ENCODE assay signal across 18 cellular contexts in genomic region chr4:99013884-99014523, GRCh38. TPM values are rescaled to one million over a fixed set of nuclear protein-coding genes. Genes with fewer than 3 reads are reported as not detected.
A peak's percentile ranks its signal among the peaks of the same experiment; 100 is the strongest.
DNase-seq lines count a peak whose midpoint lies in the region; ATAC-seq and TF ChIP-seq lines count a peak whose summit lies in the region.
"Had no signal": no experiment of that assay in that cellular context is flagged by ENCODE, and none has a peak within 500 bp of the region (broad histone marks: within the 10 kb centered on the region; RNA-seq: fewer than 3 reads in every experiment).

No MANE protein-coding gene starts in this region.

- peak overlapping the region; percentile 72 for H3K4me2 ChIP-seq in smooth muscle cell

- H3K9me3 ChIP-seq in HUES64 (ENCODE audit: insufficient read depth, low read depth, low read length) (peaks cover 19% of the 10 kb centered on the region), smooth muscle cell (replicated peaks; ENCODE audit: low read depth) (no peaks in the 10 kb centered on the region)
- H3K9me3 ChIP-seq: colonic mucosa had no signal

- H3K9ac ChIP-seq in HUES64 (ENCODE audit: low read depth, low read length) (peak overlapping the region; percentile 61; the same call in 1 of the 2 replicates), smooth muscle cell (ENCODE audit: low read depth) (no peak overlapping the region)

- no peak for DNase-seq in left cardiac atrium
- no peak for DNase-seq in smooth muscle cell (lab: John Stamatoyannopoulos, UW; ENCODE audit: unreplicated experiment)
- DNase-seq in activated CD4-positive, CD25-positive, alpha-beta regulatory T cell treated with anti-CD3 and anti-CD28 coated beads, Interleukin-2, amount 50 U/mL, for 72 hours, result no peak
- no peak for DNase-seq in COLO668 (lab: John Stamatoyannopoulos, UW; ENCODE audit: unreplicated experiment)
- no peak for DNase-seq in NCI-H146 (lab: John Stamatoyannopoulos, UW)
- DNase-seq: activated CD4-positive, alpha-beta T cell treated with anti-CD3 and anti-CD28 coated beads, Interleukin-2, amount 10 ng/mL, durations not matched to agents 7 days and 5 days; activated CD8-positive, alpha-beta memory T cell treated with anti-CD3 and anti-CD28 coated beads, Interleukin-2, amount 10 ng/mL, durations not matched to agents 7 days and 5 days; activated naive CD8-positive, alpha-beta T cell treated with anti-CD3 and anti-CD28 coated beads for 36 hours; colonic mucosa; DMS 273 treated with DMSO at 0.1 percent for 48 hours; NCI-H1694 treated with DMSO at 0.1 percent for 48 hours; NCI-H526; posterior cingulate gyrus had no signal

- TF ChIP-seq CTCF in smooth muscle cell (IDR thresholded peaks at IDR 0.05; ENCODE audit: borderline replicate concordance, insufficient read depth, poor library complexity, severe bottlenecking), result no peak

- peaks cover 25% of the 10 kb centered on the region for H3K4me1 Mint-ChIP-seq in activated T-helper 17 cell treated with anti-CD3 and anti-CD28 coated beads, Interleukin-2, amount 50 U/mL, for 72 hours
- H3K4me1 Mint-ChIP-seq: activated CD8-positive, alpha-beta memory T cell treated with anti-CD3 and anti-CD28 coated beads, Interleukin-2, amount 10 ng/mL, durations not matched to agents 7 days and 5 days had no signal

- peak overlapping the region; percentile 79 for H3K27ac ChIP-seq in HUES64 (ENCODE audit: low read depth, low read length)
- H3K27ac ChIP-seq in smooth muscle cell (ENCODE audit: low read depth), result peak overlapping the region; percentile 70
- H3K27ac ChIP-seq: colonic mucosa had no signal

- peak; percentile 35 for ATAC-seq in activated T-helper 17 cell treated with anti-CD3 and anti-CD28 coated beads, Interleukin-2, amount 50 U/mL, for 72 hours (replicated peaks)
- ATAC-seq in left cardiac atrium (peak; percentile 13 to 37), HG03039 (IDR thresholded peaks at IDR 0.05; ENCODE audit: unreplicated experiment) (no peak)
- ATAC-seq: activated CD8-positive, alpha-beta memory T cell treated with anti-CD3 and anti-CD28 coated beads, Interleukin-2, amount 10 ng/mL, durations not matched to agents 7 days and 5 days had no signal

- H3K4me1 ChIP-seq in HUES64 (ENCODE audit: insufficient read depth, low read length), result peaks cover 20% of the 10 kb centered on the region
- H3K4me1 ChIP-seq in smooth muscle cell (ENCODE audit: low read depth), result peaks cover 14% of the 10 kb centered on the region
- H3K4me1 ChIP-seq: colonic mucosa had no signal

- peaks cover 17% of the 10 kb centered on the region for H3F3A ChIP-seq in smooth muscle cell (ENCODE audit: low read depth)

- no peak overlapping the region for H3K4me3 Mint-ChIP-seq in activated T-helper 17 cell treated with anti-CD3 and anti-CD28 coated beads, Interleukin-2, amount 50 U/mL, for 72 hours
- H3K4me3 Mint-ChIP-seq: activated CD4-positive, alpha-beta T cell treated with anti-CD3 and anti-CD28 coated beads, Interleukin-2, amount 10 ng/mL, durations not matched to agents 7 days and 5 days; activated CD8-positive, alpha-beta memory T cell treated with anti-CD3 and anti-CD28 coated beads, Interleukin-2, amount 10 ng/mL, durations not matched to agents 7 days and 5 days; activated naive CD8-positive, alpha-beta T cell treated with anti-CD3 and anti-CD28 coated beads for 36 hours; activated T-helper 1 cell treated with anti-CD3 and anti-CD28 coated beads, Interleukin-12 subunit alpha, Interleukin-12 subunit beta, Interleukin-2, Interleukin-4 antibody, amounts not matched to agents 30 ng/mL and 10 ng/mL and 1 ng/mL, durations not matched to agents 14 hours and 24 hours and 36 hours; CD14-positive monocyte had no signal

- H2AFZ ChIP-seq in smooth muscle cell (ENCODE audit: low read depth), result no peak overlapping the region

- intact Hi-C loops in left cardiac atrium (cut with DNase I), result no loop called here

- peaks cover 98% of the 10 kb centered on the region for H3K79me2 ChIP-seq in smooth muscle cell (ENCODE audit: low read depth)

- peaks cover 34% of the 10 kb centered on the region for H3K36me3 Mint-ChIP-seq in activated T-helper 17 cell treated with anti-CD3 and anti-CD28 coated beads, Interleukin-2, amount 50 U/mL, for 72 hours (ENCODE audit: low read depth)

- H3K27me3 ChIP-seq in HUES64 (ENCODE audit: insufficient read depth, low read length) (no peaks in the 10 kb centered on the region), smooth muscle cell (ENCODE audit: low read depth) (no peaks in the 10 kb centered on the region)
- H3K27me3 ChIP-seq: colonic mucosa had no signal

- no peak overlapping the region for H3K27ac Mint-ChIP-seq in activated T-helper 17 cell treated with anti-CD3 and anti-CD28 coated beads, Interleukin-2, amount 50 U/mL, for 72 hours
- H3K27ac Mint-ChIP-seq: activated CD4-positive, alpha-beta T cell treated with anti-CD3 and anti-CD28 coated beads, Interleukin-2, amount 10 ng/mL, durations not matched to agents 7 days and 5 days; activated CD8-positive, alpha-beta memory T cell treated with anti-CD3 and anti-CD28 coated beads, Interleukin-2, amount 10 ng/mL, durations not matched to agents 7 days and 5 days; activated naive CD8-positive, alpha-beta T cell treated with anti-CD3 and anti-CD28 coated beads for 36 hours; activated T-helper 1 cell treated with anti-CD3 and anti-CD28 coated beads, Interleukin-12 subunit alpha, Interleukin-12 subunit beta, Interleukin-2, Interleukin-4 antibody, amounts not matched to agents 30 ng/mL and 10 ng/mL and 1 ng/mL, durations not matched to agents 14 hours and 24 hours and 36 hours had no signal

- H3K4me3 ChIP-seq in HUES64 (ENCODE audit: low read length) (no peak overlapping the region), smooth muscle cell (no peak overlapping the region)
- H3K4me3 ChIP-seq: colonic mucosa had no signal

- peaks cover 6% of the 10 kb centered on the region for H3K9me3 Mint-ChIP-seq in activated T-helper 17 cell treated with anti-CD3 and anti-CD28 coated beads, Interleukin-2, amount 50 U/mL, for 72 hours

- H3K27me3 Mint-ChIP-seq in activated T-helper 17 cell treated with anti-CD3 and anti-CD28 coated beads, Interleukin-2, amount 50 U/mL, for 72 hours, result no peaks in the 10 kb centered on the region
- H3K27me3 Mint-ChIP-seq: activated CD4-positive, alpha-beta T cell treated with anti-CD3 and anti-CD28 coated beads, Interleukin-2, amount 10 ng/mL, durations not matched to agents 7 days and 5 days; activated CD8-positive, alpha-beta memory T cell treated with anti-CD3 and anti-CD28 coated beads, Interleukin-2, amount 10 ng/mL, durations not matched to agents 7 days and 5 days; activated naive CD8-positive, alpha-beta T cell treated with anti-CD3 and anti-CD28 coated beads for 36 hours had no signal

- peaks cover 18% of the 10 kb centered on the region for H3K36me3 ChIP-seq in HUES64 (ENCODE audit: insufficient read depth, low read length)
- H3K36me3 ChIP-seq in smooth muscle cell (ENCODE audit: low read depth), result no peaks in the 10 kb centered on the region
- H3K36me3 ChIP-seq: colonic mucosa had no signal

- WGBS in HUES64, result 97% methylated on average over 2 of the region's 6 CpGs
- 73% methylated on average over 6 of the region's 6 CpGs for WGBS in smooth muscle cell (ENCODE audit: low lambda C conversion rate)

- peaks cover 44% of the 10 kb centered on the region for H4K20me1 ChIP-seq in smooth muscle cell (ENCODE audit: low read depth)

RNA-seq across cellular contexts. Expression of gene METAP1, which starts 18.5 kb away (rescaled TPM):
- 54.0 TPM for polyA plus RNA-seq in HUES64 (2013, experiment 1 of 2)
- 60.3 TPM for polyA plus RNA-seq in HUES64 (2013, experiment 2 of 2)
- total RNA-seq in activated T-helper 17 cell treated with anti-CD3 and anti-CD28 coated beads, Interleukin-2, amount 50 U/mL, for 72 hours, result 10 to 100 TPM; 59.6 to 64.1 TPM
- total RNA-seq in left cardiac atrium, result 10 to 100 TPM; 38.0 to 50.0 TPM
- 57.9 and 73.3 TPM in 2 replicates for total RNA-seq in smooth muscle cell
- 19.1 and 33.0 TPM in 2 replicates for polyA plus RNA-seq in smooth muscle cell
